37 cellular contexts compared by ENCODE assay signal in the genomic region with DNA sequence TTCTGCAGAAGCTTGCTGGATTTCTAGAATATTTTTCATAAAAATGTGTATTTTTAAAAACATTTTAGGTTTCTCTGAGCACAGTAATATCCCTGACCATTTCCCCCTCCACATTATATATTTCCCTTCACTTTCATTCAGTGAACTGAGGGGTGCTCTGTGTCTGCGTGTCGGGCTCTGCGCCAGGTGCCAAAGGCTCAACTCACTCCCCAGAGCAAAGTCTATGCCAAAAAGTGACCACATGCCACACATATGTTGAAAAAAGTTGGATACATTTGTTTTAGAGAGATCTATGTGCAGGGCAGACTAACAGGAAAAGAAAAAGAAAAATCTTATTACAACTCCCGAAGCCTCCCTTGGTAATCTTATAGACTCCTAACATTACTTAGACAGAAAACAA.
"Had no signal": no experiment of that assay in that cellular context is flagged by ENCODE, and none has a peak within 500 bp of the region (broad histone marks: within the 10 kb centered on the region; RNA-seq: fewer than 3 reads in every experiment).

No MANE protein-coding gene starts in this region.

- H3K27ac ChIP-seq: adrenal gland, brain microvascular endothelial cell, breast epithelium, WERI-Rb-1 had no signal

- H3K9me3 ChIP-seq: adrenal gland, body of pancreas, breast epithelium had no signal

- FAIRE-seq: astrocyte, TTC549 had no signal

- H3K36me3 ChIP-seq: adrenal gland, brain microvascular endothelial cell, breast epithelium, WERI-Rb-1 had no signal

- H3K4me3 ChIP-seq: adrenal gland, body of pancreas, breast epithelium had no signal

- H3K4me1 ChIP-seq: breast epithelium had no signal

- DNase-seq: activated CD4-positive, alpha-beta memory T cell treated with anti-CD3 and anti-CD28 coated beads, Interleukin-2, amount 10 ng/mL, durations not matched to agents 7 days and 5 days; activated CD4-positive, alpha-beta T cell treated with anti-CD3 and anti-CD28 coated beads for 1 hour; activated CD4-positive, alpha-beta T cell treated with anti-CD3 and anti-CD28 coated beads for 36 hours; activated CD4-positive, alpha-beta T cell treated with anti-CD3 and anti-CD28 coated beads for 48 hours; activated CD4-positive, alpha-beta T cell treated with anti-CD3 and anti-CD28 coated beads, Interleukin-2, amount 10 ng/mL, durations not matched to agents 7 days and 5 days; activated CD4-positive, alpha-beta T cell treated with anti-CD3 and anti-CD28 coated beads, Interleukin-2, amount 50 U/mL, for 48 hours; activated CD4-positive, CD25-positive, alpha-beta regulatory T cell; activated CD8-positive, alpha-beta memory T cell treated with anti-CD3 and anti-CD28 coated beads for 24 hours; activated CD8-positive, alpha-beta memory T cell treated with anti-CD3 and anti-CD28 coated beads, Interleukin-2, amount 10 ng/mL, durations not matched to agents 7 days and 5 days; activated CD8-positive, alpha-beta memory T cell treated with anti-CD3 and anti-CD28 coated beads, Interleukin-2, amount 50 U/mL, for 48 hours; activated CD8-positive, alpha-beta T cell treated with anti-CD3 and anti-CD28 coated beads, Interleukin-2, amount 10 ng/mL, durations not matched to agents 7 days and 5 days; activated effector memory CD4-positive, alpha-beta T cell treated with anti-CD3 and anti-CD28 coated beads, Interleukin-2, amount 50 U/mL, for 16 hours; activated gamma-delta T cell treated with Interleukin-2 at 50 U/mL for 16 hours; activated naive CD4-positive, alpha-beta T cell; activated naive CD4-positive, alpha-beta T cell treated with anti-CD3 and anti-CD28 coated beads for 36 hours; activated naive CD4-positive, alpha-beta T cell treated with anti-CD3 and anti-CD28 coated beads, Interleukin-2, amount 50 U/mL, for 16 hours; activated naive CD8-positive, alpha-beta T cell treated with anti-CD3 and anti-CD28 coated beads for 36 hours; activated T-cell treated with anti-CD3 and anti-CD28 coated beads, Interleukin-2, amount 50 U/mL, for 24 hours; activated T-cell treated with anti-CD3 and anti-CD28 coated beads, Interleukin-2, amount 50 U/mL, for 48 hours; adrenal gland; amniotic stem cell; aorta; body of pancreas; brain microvascular endothelial cell; cerebellar nuclear complex; SW 1271; T-helper 1 cell; T-helper 2 cell; T-helper 9 cell; WERI-Rb-1 had no signal

- H3K27me3 ChIP-seq: adrenal gland, body of pancreas, brain microvascular endothelial cell, breast epithelium had no signal

- ATAC-seq: activated CD4-positive, alpha-beta T cell treated with anti-CD3 and anti-CD28 coated beads for 36 hours; activated CD4-positive, CD25-positive, alpha-beta regulatory T cell treated with anti-CD3 and anti-CD28 coated beads, Interleukin-2, amount 50 U/mL, for 24 hours; activated CD8-positive, alpha-beta memory T cell treated with anti-CD3 and anti-CD28 coated beads, Interleukin-2, amount 10 ng/mL, durations not matched to agents 7 days and 5 days; activated CD8-positive, alpha-beta T cell treated with anti-CD3 and anti-CD28 coated beads, Interleukin-2, amount 10 ng/mL, durations not matched to agents 7 days and 5 days; activated naive CD4-positive, alpha-beta T cell treated with anti-CD3 and anti-CD28 coated beads, Interleukin-2, amount 50 U/mL, for 72 hours; activated T-helper 17 cell treated with anti-CD3 and anti-CD28 coated beads, Interleukin-2, amount 50 U/mL, for 72 hours; body of pancreas; WTC11 had no signal
